ENCODE assay signal across 8 cellular contexts in genomic region chr14:75709207-75709812, GRCh38. TPM values are rescaled to one million over a fixed set of nuclear protein-coding genes. Genes with fewer than 3 reads are reported as not detected.
A peak's percentile ranks its signal among the peaks of the same experiment; 100 is the strongest.
DNase-seq lines count a peak whose midpoint lies in the region; ATAC-seq, FAIRE-seq and TF ChIP-seq lines count a peak whose summit lies in the region.

No MANE protein-coding gene starts in this region.

- H3K36me3 ChIP-seq in keratinocyte (ENCODE audit: control insufficient read depth in 2 of 2, extremely low read depth in 1 of 2, insufficient read depth in 2 of 2, low read length in 2 of 2) = peaks cover 0 to 4% of the 10 kb centered on the region in 2 experiments

- H3K4me3 Mint-ChIP-seq in WTC11 = no peak overlapping the region

- 0 out of 2 replicates have a peak, but pooled peaks cover 3% of the 10 kb centered on the region for H3K36me3 Mint-ChIP-seq in WTC11

- TF ChIP-seq CTCF in WTC11 (IDR thresholded peaks at IDR 0.05) = peak; percentile 67
- peak; percentile 69 for TF ChIP-seq CTCF in cardiac fibroblast (IDR thresholded peaks at IDR 0.05; ENCODE audit: low read depth, low read length)
- TF ChIP-seq CTCF in keratinocyte (optimal IDR thresholded peaks at IDR 0.05 in 1 of 3, IDR thresholded peaks at IDR 0.05 in 1 of 3, conservative IDR thresholded peaks at IDR 0.05 in 1 of 3; ENCODE audit: extremely low read depth in 1 of 3, insufficient read depth in 2 of 3, low read length in 3 of 3) = peak; percentile 68 to 78 (median 75)

- DNase-seq in AG08395 (ENCODE audit: low spot score) (peak; percentile 82), NCI-H2171 (lab: John Stamatoyannopoulos, UW) (peak; percentile 74), WTC11 (ENCODE audit: low spot score) (peak; percentile 72), cardiac fibroblast (ENCODE audit: low read depth in 2 of 2) (peak; percentile 91 to 92), keratinocyte (ENCODE audit: low read depth, low spot score) (no peak)
- peak; percentile 50 for DNase-seq in stimulated activated CD4-positive, alpha-beta T cell treated with anti-CD3 and anti-CD28 coated beads, Interleukin-1b, Interleukin-23, amount 100 ng/mL, for 48 hours

- ATAC-seq in GM21619 (IDR thresholded peaks at IDR 0.05; ENCODE audit: unreplicated experiment) = peak; percentile 46
- ATAC-seq in WTC11 = peak; percentile 74
- ATAC-seq in HG02938 (IDR thresholded peaks at IDR 0.05; ENCODE audit: unreplicated experiment) = no peak

- H4K20me1 ChIP-seq in keratinocyte (ENCODE audit: control insufficient read depth, extremely low read depth, insufficient read depth, low read length) = no peaks in the 10 kb centered on the region

- H3K4me1 Mint-ChIP-seq in WTC11 = peaks cover 14% of the 10 kb centered on the region

- peak; percentile 78 for FAIRE-seq in keratinocyte (lab: Jason Lieb, UNC)

- no peaks in the 10 kb centered on the region for H3K27me3 Mint-ChIP-seq in WTC11 (ENCODE audit: low read depth)

- no peak overlapping the region for H3K4me2 ChIP-seq in keratinocyte (ENCODE audit: control insufficient read depth, extremely low read depth, insufficient read depth, low read depth, low read length)

- peaks cover 15% of the 10 kb centered on the region for H3K4me1 ChIP-seq in keratinocyte (ENCODE audit: control insufficient read depth, extremely low read depth, insufficient read depth, low read length)

- H3K9me1 ChIP-seq in keratinocyte (ENCODE audit: control insufficient read depth, extremely low read depth, insufficient read depth, low read length) = peaks cover 4% of the 10 kb centered on the region

- no peaks in the 10 kb centered on the region for H3K79me2 ChIP-seq in keratinocyte (ENCODE audit: control insufficient read depth, insufficient read depth, low read length)

- no peak overlapping the region for H3K9ac ChIP-seq in keratinocyte (ENCODE audit: control insufficient read depth, extremely low read depth, insufficient read depth, low read length)

- H3K27ac ChIP-seq in keratinocyte (ENCODE audit: control insufficient read depth, insufficient read depth, low read length) = no peak overlapping the region

- no peaks in the 10 kb centered on the region for H3K27me3 ChIP-seq in keratinocyte (ENCODE audit: control insufficient read depth, extremely low read depth, insufficient read depth, low read length)

- H3K27ac Mint-ChIP-seq in WTC11 = peak overlapping the region; percentile 73; the same call in 1 of the 2 replicates

- CTCF ChIA-PET in WTC11 (lab: Charles Lee) = interaction anchor here (0.6 to 2.4 kb wide), 50 partner anchors 9 to 1024 kb away, joined by 3 to 98 read pairs (median 4); partner anchors contain the start of genes ERG28, FLVCR2, IFT43 and TGFB3

- H3K9me3 Mint-ChIP-seq in WTC11 = no peaks in the 10 kb centered on the region

- POLR2A ChIA-PET in WTC11 (lab: Charles Lee) = no interaction called here

- no peak overlapping the region for H2AFZ ChIP-seq in keratinocyte (ENCODE audit: control insufficient read depth, low read length)

- no peak overlapping the region for H3K4me3 ChIP-seq in cardiac fibroblast (replicated peaks in 1 of 2; ENCODE audit: low read depth in 2 of 2, low read length in 2 of 2)
- H3K4me3 ChIP-seq in keratinocyte (ENCODE audit: control insufficient read depth in 2 of 3, extremely low read depth in 1 of 3, insufficient read depth in 2 of 3, low read depth in 1 of 3, low read length in 3 of 3) = no peak overlapping the region

- H3K9me3 ChIP-seq in keratinocyte (ENCODE audit: control insufficient read depth, low read depth, low read length) = no peaks in the 10 kb centered on the region

- dilution Hi-C loops in keratinocyte (cut with MboI; ENCODE audit: extremely low pct_ligation_motif_present, low sequenced_read_pairs) = no loop called here

TF ChIP-seq in WTC11, 78 proteins besides CTCF, POLR2A, EP300 and RAD21 (continues in another document):
- no peak for TF ChIP-seq E2F5 (CRISPR knock-in tag; IDR thresholded peaks at IDR 0.05)
- no peak for TF ChIP-seq ATF2 (CRISPR knock-in tag; IDR thresholded peaks at IDR 0.05; ENCODE audit: borderline replicate concordance, low read depth)
- TF ChIP-seq STAT6 (CRISPR knock-in tag; conservative IDR thresholded peaks at IDR 0.05; ENCODE audit: low read depth) = no peak
- no peak for TF ChIP-seq CREB1 (CRISPR knock-in tag; IDR thresholded peaks at IDR 0.05)
- no peak for TF ChIP-seq ZNF263 (CRISPR knock-in tag; IDR thresholded peaks at IDR 0.05; ENCODE audit: low read depth)
- TF ChIP-seq ZSCAN18 (CRISPR knock-in tag; IDR thresholded peaks at IDR 0.05) = no peak
- TF ChIP-seq KAT7 (CRISPR knock-in tag; IDR thresholded peaks at IDR 0.05; ENCODE audit: borderline replicate concordance) = no peak
- no peak for TF ChIP-seq MLX (CRISPR knock-in tag; IDR thresholded peaks at IDR 0.05)

RNA-seq across cellular contexts. Expression of gene TTLL5, which starts 48.3 kb away (rescaled TPM):
- total RNA-seq in WTC11 (2021) = 39.6 to 42.6 TPM (median 40.8 TPM) in 3 replicates
- 14.0 to 20.7 TPM (median 16.7 TPM) in 3 replicates for polyA plus RNA-seq in keratinocyte
- polyA plus RNA-seq in keratinocyte (2011; ENCODE audit: low read depth) = 15.3 TPM
- 15.1 and 18.7 TPM in 2 replicates for polyA plus RNA-seq in keratinocyte (2011; cell fraction: cytosol; rRNA removed)
- polyA plus RNA-seq in keratinocyte (2011; cell fraction: nucleus; rRNA removed) = 18.7 and 19.4 TPM in 2 replicates
- polyA plus RNA-seq in keratinocyte (2012; ENCODE audit: low replicate concordance) = 7.6 and 19.6 TPM in 2 replicates
- 16.7 to 64.5 TPM (median 22.1 TPM) in 3 replicates for polyA minus RNA-seq in keratinocyte
- polyA minus RNA-seq in keratinocyte (2011; cell fraction: cytosol; rRNA and poly(A)+ RNA removed) = 20.3 TPM
- 26.0 and 55.8 TPM in 2 replicates for polyA minus RNA-seq in keratinocyte (2011; cell fraction: nucleus; rRNA and poly(A)+ RNA removed)

RNA-seq across cellular contexts. Expression of gene ERG28, which starts 48.6 kb away (rescaled TPM):
- total RNA-seq in WTC11 (2021) = 27.9 to 29.9 TPM (median 29.4 TPM) in 3 replicates
- polyA plus RNA-seq in keratinocyte = 48.1 to 63.1 TPM (median 59.8 TPM) in 3 replicates
- polyA plus RNA-seq in keratinocyte (2011; ENCODE audit: low read depth) = 8.3 TPM
- 50.2 and 78.6 TPM in 2 replicates for polyA plus RNA-seq in keratinocyte (2011; cell fraction: cytosol; rRNA removed)
- 27.8 and 29.0 TPM in 2 replicates for polyA plus RNA-seq in keratinocyte (2011; cell fraction: nucleus; rRNA removed)
- 20.3 and 36.4 TPM in 2 replicates for polyA plus RNA-seq in keratinocyte (2012; ENCODE audit: low replicate concordance)
- polyA minus RNA-seq in keratinocyte = 21.2 to 35.3 TPM (median 23.5 TPM) in 3 replicates
- 14.2 TPM for polyA minus RNA-seq in keratinocyte (2011; cell fraction: cytosol; rRNA and poly(A)+ RNA removed)
- polyA minus RNA-seq in keratinocyte (2011; cell fraction: nucleus; rRNA and poly(A)+ RNA removed) = 5.5 and 7.6 TPM in 2 replicates
